ENCODE assay signal across 1 cellular context in the genomic region with DNA sequence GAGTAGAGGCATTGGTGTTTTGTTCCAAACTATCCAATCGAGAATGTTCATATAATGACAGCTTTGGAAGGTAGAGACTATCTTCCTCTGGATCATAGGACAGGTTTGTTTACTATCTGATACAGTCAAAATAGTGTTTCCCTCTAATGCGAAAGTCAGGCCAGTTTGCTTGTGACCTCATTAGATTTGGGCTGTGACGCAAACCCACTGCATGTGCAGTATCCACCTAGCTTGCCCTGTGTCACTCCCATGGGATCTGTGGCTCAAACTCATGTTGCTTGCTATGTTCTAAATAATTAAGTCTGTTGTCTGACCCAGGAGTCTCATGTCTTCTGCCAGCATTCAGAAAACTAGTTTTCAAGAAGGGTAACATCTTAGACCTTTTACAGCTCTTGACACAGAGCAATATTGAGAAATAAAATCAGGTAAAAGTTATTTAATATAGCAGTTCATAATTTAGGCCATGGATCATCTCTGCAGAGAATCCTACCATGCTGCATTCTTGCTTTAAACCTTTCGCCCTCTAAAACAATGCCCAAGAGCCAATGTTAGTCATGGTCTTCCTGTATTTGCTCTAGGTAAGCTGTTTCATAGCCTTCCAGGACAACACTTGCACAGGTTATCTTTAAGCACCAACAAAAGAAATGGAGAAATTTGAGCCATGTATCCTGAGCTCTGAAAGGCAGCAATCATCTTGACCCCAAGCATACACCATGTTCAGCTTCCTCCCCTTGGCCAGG.
A peak's percentile ranks its signal among the peaks of the same experiment; 100 is the strongest.
TF ChIP-seq lines count a peak whose summit lies in the region.

No MANE protein-coding gene starts in this region.

TF ChIP-seq in HepG2, 621 proteins besides CTCF, POLR2A, EP300 and RAD21:
- TF ChIP-seq CBX5 (CRISPR knock-in tag; IDR thresholded peaks at IDR 0.05; ENCODE audit: borderline replicate concordance) (no peak), ZFY (CRISPR knock-in tag; IDR thresholded peaks at IDR 0.05) (no peak), CCDC6 (CRISPR knock-in tag; IDR thresholded peaks at IDR 0.05) (0 out of 2 replicates have a peak, but pooled peaks have one; percentile 24)
- TF ChIP-seq, protein P1, sequence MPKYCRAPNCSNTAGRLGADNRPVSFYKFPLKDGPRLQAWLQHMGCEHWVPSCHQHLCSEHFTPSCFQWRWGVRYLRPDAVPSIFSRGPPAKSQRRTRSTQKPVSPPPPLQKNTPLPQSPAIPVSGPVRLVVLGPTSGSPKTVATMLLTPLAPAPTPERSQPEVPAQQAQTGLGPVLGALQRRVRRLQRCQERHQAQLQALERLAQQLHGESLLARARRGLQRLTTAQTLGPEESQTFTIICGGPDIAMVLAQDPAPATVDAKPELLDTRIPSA (CRISPR knock-in tag; IDR thresholded peaks at IDR 0.05; ENCODE audit: borderline replicate concordance): no peak
